17 cellular contexts compared by ENCODE assay signal in genomic region chr12:2168808-2169207, GRCh38.
DNase-seq lines count a peak whose midpoint lies in the region; ATAC-seq, FAIRE-seq and TF ChIP-seq lines count a peak whose summit lies in the region.
"Had no signal": no experiment of that assay in that cellular context is flagged by ENCODE, and none has a peak within 500 bp of the region (broad histone marks: within the 10 kb centered on the region; RNA-seq: fewer than 3 reads in every experiment).

No MANE protein-coding gene starts in this region.

- intact Hi-C loops in ascending aorta (cut with DNase I) = no loop called here
- intact Hi-C loops in CD14-positive monocyte (cut with micrococcal nuclease) = no loop called here

- H3K36me3 ChIP-seq in ascending aorta = no peaks in the 10 kb centered on the region
- H3K36me3 ChIP-seq: upper lobe of left lung had no signal

- H3K4me3 Mint-ChIP-seq in CD14-positive monocyte = no peak overlapping the region
- H3K4me3 Mint-ChIP-seq in activated CD4-positive, alpha-beta memory T cell treated with anti-CD3 and anti-CD28 coated beads, Interleukin-2, amount 10 ng/mL, durations not matched to agents 7 days and 5 days = no peak overlapping the region
- H3K4me3 Mint-ChIP-seq: T-cell had no signal

- TF ChIP-seq POLR2A in A549 (IDR thresholded peaks at IDR 0.05; ENCODE audit: low read length) = no peak

- peaks cover 3 to 19% (median 12%) of the 10 kb centered on the region in 7 donors for H3K9me3 Mint-ChIP-seq in CD14-positive monocyte
- peaks cover 4% of the 10 kb centered on the region for H3K9me3 Mint-ChIP-seq in activated CD4-positive, alpha-beta memory T cell treated with anti-CD3 and anti-CD28 coated beads, Interleukin-2, amount 10 ng/mL, durations not matched to agents 7 days and 5 days

- no peak overlapping the region for H3K27ac ChIP-seq in A549
- peak overlapping the region; percentile 56 to 76 for H3K27ac ChIP-seq in ascending aorta
- H3K27ac ChIP-seq: HL-60 had no signal

- no peaks in the 10 kb centered on the region for H3K36me3 Mint-ChIP-seq in CD14-positive monocyte
- no peaks in the 10 kb centered on the region for H3K36me3 Mint-ChIP-seq in activated CD4-positive, alpha-beta memory T cell treated with anti-CD3 and anti-CD28 coated beads, Interleukin-2, amount 10 ng/mL, durations not matched to agents 7 days and 5 days (ENCODE audit: low read depth)
- H3K36me3 Mint-ChIP-seq: T-cell had no signal

- ATAC-seq in A549 = peak; percentile 32 to 76; a peak in 3 of 6 replicates
- no peak for ATAC-seq in GM19035 (IDR thresholded peaks at IDR 0.05; ENCODE audit: unreplicated experiment)
- ATAC-seq: T-cell had no signal

- POLR2A ChIA-PET in A549 (lab: Yijun Ruan, JAX) = no interaction called here
- POLR2A ChIA-PET in activated CD4-positive, alpha-beta memory T cell treated with anti-CD3 and anti-CD28 coated beads, Interleukin-2, amount 10 ng/mL, durations not matched to agents 7 days and 5 days (lab: Charles Lee) = no interaction called here

- H3K27ac Mint-ChIP-seq in CD14-positive monocyte = no peak overlapping the region
- H3K27ac Mint-ChIP-seq in activated CD4-positive, alpha-beta memory T cell treated with anti-CD3 and anti-CD28 coated beads, Interleukin-2, amount 10 ng/mL, durations not matched to agents 7 days and 5 days = no peak overlapping the region
- H3K27ac Mint-ChIP-seq: T-cell had no signal

- H3K27me3 Mint-ChIP-seq in CD14-positive monocyte (ENCODE audit: low read depth in 3 of 3) = peaks cover 3 to 9% (median 5%) of the 10 kb centered on the region in 3 donors
- H3K27me3 Mint-ChIP-seq in activated CD4-positive, alpha-beta memory T cell treated with anti-CD3 and anti-CD28 coated beads, Interleukin-2, amount 10 ng/mL, durations not matched to agents 7 days and 5 days = peaks cover 10% of the 10 kb centered on the region

- H3K9me3 ChIP-seq in A549 (peaks cover 12% of the 10 kb centered on the region; the same call in 2 of the 3 replicates), ascending aorta (peaks cover 0 to 8% of the 10 kb centered on the region in 2 donors)

- H3K4me2 ChIP-seq in A549 = no peak overlapping the region

- no peak for FAIRE-seq in A549 (lab: Jason Lieb, UNC)
- FAIRE-seq: GM19239 had no signal

- TF ChIP-seq RAD21 in A549 (conservative IDR thresholded peaks at IDR 0.05 in 1 of 2, IDR thresholded peaks at IDR 0.05 in 1 of 2) = no peak

- no peaks in the 10 kb centered on the region for H3K4me1 ChIP-seq in A549
- H3K4me1 ChIP-seq in ascending aorta = peaks cover 10 to 38% of the 10 kb centered on the region in 2 donors

- WGBS in A549 (ENCODE audit: missing lambda C conversion rate) = 30% methylated on average over 6 of the region's 6 CpGs

- CTCF ChIA-PET in A549 (lab: Yijun Ruan, JAX) = no interaction called here
- CTCF ChIA-PET in activated CD4-positive, alpha-beta memory T cell treated with anti-CD3 and anti-CD28 coated beads, Interleukin-2, amount 10 ng/mL, durations not matched to agents 7 days and 5 days (lab: Charles Lee) = no interaction called here

- no peaks in the 10 kb centered on the region for H3K27me3 ChIP-seq in ascending aorta
- H3K27me3 ChIP-seq: upper lobe of left lung had no signal

- TF ChIP-seq CTCF in A549 (IDR thresholded peaks at IDR 0.05) (no peak), ascending aorta (IDR thresholded peaks at IDR 0.05) (no peak), CD14-positive monocyte (IDR thresholded peaks at IDR 0.05) (no peak)

- H3K4me3 ChIP-seq in A549 (no peak overlapping the region), ascending aorta (no peak overlapping the region)
- H3K4me3 ChIP-seq: upper lobe of left lung had no signal

- no peak for TF ChIP-seq EP300 in A549 (IDR thresholded peaks at IDR 0.05)

- DNase-seq in A549 (ENCODE audit: low read depth in 1 of 2, low spot score in 1 of 2) (peak in 1 of 2 experiments; percentile 42), HPDE6-E6E7 (ENCODE audit: extremely low spot score) (peak; percentile 13), ascending aorta (ENCODE audit: low spot score in 2 of 2) (no peak), kidney tubule cell (ENCODE audit: low spot score) (peak; percentile 88), DMS79 (lab: John Stamatoyannopoulos, UW) (no peak), CD14-positive monocyte (ENCODE audit: low spot score) (no peak)
- DNase-seq in activated CD4-positive, alpha-beta memory T cell treated with anti-CD3 and anti-CD28 coated beads, Interleukin-2, amount 10 ng/mL, durations not matched to agents 7 days and 5 days = no peak
- DNase-seq: activated CD4-positive, alpha-beta T cell treated with anti-CD3 and anti-CD28 coated beads for 1 hour; activated T-cell treated with anti-CD3 and anti-CD28 coated beads, Interleukin-2, amount 50 U/mL, for 1 hour; DND-41; NCI-H226; posterior cingulate gyrus; T-cell; upper lobe of left lung had no signal

- peaks cover 1% of the 10 kb centered on the region for H3K4me1 Mint-ChIP-seq in CD14-positive monocyte
- no peaks in the 10 kb centered on the region for H3K4me1 Mint-ChIP-seq in activated CD4-positive, alpha-beta memory T cell treated with anti-CD3 and anti-CD28 coated beads, Interleukin-2, amount 10 ng/mL, durations not matched to agents 7 days and 5 days
- H3K4me1 Mint-ChIP-seq: T-cell had no signal

TF ChIP-seq in A549, 52 proteins besides CTCF, POLR2A, EP300 and RAD21:
- no peak for TF ChIP-seq JUNB (IDR thresholded peaks at IDR 0.05)
- TF ChIP-seq SMC3 (IDR thresholded peaks at IDR 0.05) = no peak
- TF ChIP-seq CBX2 (IDR thresholded peaks at IDR 0.05; ENCODE audit: borderline replicate concordance, low read depth) = no peak
- TF ChIP-seq ELK1 (IDR thresholded peaks at IDR 0.05; ENCODE audit: low read depth, low read length) = no peak
- no peak for TF ChIP-seq JUN (IDR thresholded peaks at IDR 0.05)
- TF ChIP-seq, protein P1, sequence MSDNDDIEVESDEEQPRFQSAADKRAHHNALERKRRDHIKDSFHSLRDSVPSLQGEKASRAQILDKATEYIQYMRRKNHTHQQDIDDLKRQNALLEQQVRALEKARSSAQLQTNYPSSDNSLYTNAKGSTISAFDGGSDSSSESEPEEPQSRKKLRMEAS (IDR thresholded peaks at IDR 0.05) = no peak
- no peak for TF ChIP-seq HMGXB4 (CRISPR knock-in tag; IDR thresholded peaks at IDR 0.05; ENCODE audit: borderline replicate concordance)
- no peak for TF ChIP-seq HOXB13 (CRISPR knock-in tag; IDR thresholded peaks at IDR 0.05; ENCODE audit: low read depth)
TF ChIP-seq in A549: peak in this region for 0.

Comparison
In these comparisons a context has a peak if more than half of its experiments do, and no peak if none do; other contexts are left out.
1. DNase-seq: peak in HPDE6-E6E7 (single experiment) and kidney tubule cell (single experiment); none in ascending aorta (0 of 2), DMS79 (single experiment), CD14-positive monocyte (single experiment) and activated CD4-positive, alpha-beta memory T cell treated with anti-CD3 and anti-CD28 coated beads, Interleukin-2, amount 10 ng/mL, durations not matched to agents 7 days and 5 days (single experiment).
2. H3K27ac ChIP-seq: peak in ascending aorta (2 of 2); none in A549 (0 of 2).